Comparison of ENCODE assay signal across 18 cellular contexts in the genomic region with DNA sequence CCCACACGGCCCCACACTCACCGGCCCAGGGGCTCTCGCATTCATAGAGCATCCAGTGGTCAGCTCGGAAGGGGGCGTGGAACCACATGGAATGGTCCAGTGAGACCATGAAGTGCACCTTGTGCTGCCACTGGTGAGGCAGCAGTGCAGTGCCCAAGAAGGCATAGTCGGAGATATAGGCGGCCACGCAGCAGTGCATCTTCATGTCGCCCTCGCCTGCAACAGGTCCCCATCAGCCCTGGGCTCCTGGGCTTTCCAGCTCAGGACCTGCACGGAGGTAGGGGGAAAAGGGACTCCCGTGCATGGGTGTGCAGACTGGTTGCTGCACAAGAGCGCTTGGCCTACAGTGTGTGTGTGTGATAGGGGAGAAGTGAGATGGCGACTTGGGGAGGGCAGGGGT. TPM values are rescaled to one million over a fixed set of nuclear protein-coding genes. Genes with fewer than 3 reads are reported as not detected.
"Had no signal": no experiment of that assay in that cellular context is flagged by ENCODE, and none has a peak within 500 bp of the region (broad histone marks: within the 10 kb centered on the region; RNA-seq: fewer than 3 reads in every experiment).

No MANE protein-coding gene starts in this region.

- H3K9me3 ChIP-seq: prostate gland, tibial artery had no signal

- FAIRE-seq: TTC549 had no signal

- H3K36me3 ChIP-seq: neural progenitor cell had no signal

- H3K9ac ChIP-seq: neural progenitor cell had no signal

- ATAC-seq: effector memory CD8-positive, alpha-beta T cell; foreskin keratinocyte; stimulated activated naive B cell treated with anti-CD40 and anti-IgM and Interleukin-4, amounts not matched to agents 10 μg/mL and 1 μg/mL and 100 μg/mL, for 72 hours had no signal

- H3K4me1 Mint-ChIP-seq: neural progenitor cell had no signal

- H3K27ac ChIP-seq: foreskin keratinocyte, neural progenitor cell had no signal

- H3K27ac Mint-ChIP-seq: memory B cell; neural progenitor cell; T-helper 2 cell treated with Interferon-gamma antibody and Interleukin-4, amounts not matched to agents 5 μg/mL and 100 μg/mL, for 36 hours had no signal

- H3K4me3 ChIP-seq: neural progenitor cell, prostate gland, smooth muscle cell, tibial artery had no signal

- DNase-seq: activated CD4-positive, alpha-beta T cell treated with anti-CD3 and anti-CD28 coated beads, Interleukin-2, amount 50 U/mL, for 48 hours; activated gamma-delta T cell; effector memory CD8-positive, alpha-beta T cell; foreskin keratinocyte; head of caudate nucleus; kidney glomerular epithelial cell; naive B cell; stimulated activated CD4-positive, alpha-beta T cell treated with anti-CD3 and anti-CD28 coated beads, Interleukin-4, amount 100 ng/mL, for 4 hours; stimulated activated naive B cell treated with anti-CD40 and anti-IgM and Interleukin-4, amounts not matched to agents 10 μg/mL and 1 μg/mL and 100 μg/mL, for 72 hours; tibial artery had no signal

- H3K27me3 Mint-ChIP-seq: activated naive CD4-positive, alpha-beta T cell treated with anti-CD3 and anti-CD28 coated beads, Interleukin-2, amount 50 U/mL, for 24 hours; effector memory CD8-positive, alpha-beta T cell; memory B cell; naive B cell; stimulated activated naive B cell treated with anti-CD40 and anti-IgM and Interleukin-4, amounts not matched to agents 10 μg/mL and 1 μg/mL and 100 μg/mL, for 72 hours had no signal

- H3K4me2 ChIP-seq: neural progenitor cell, smooth muscle cell had no signal

- H3K27me3 ChIP-seq: foreskin keratinocyte, neural progenitor cell, tibial artery had no signal

- H3K4me1 ChIP-seq: foreskin keratinocyte, neural progenitor cell, prostate gland had no signal

- H2AFZ ChIP-seq: neural progenitor cell had no signal

- H3K4me3 Mint-ChIP-seq: activated naive CD4-positive, alpha-beta T cell treated with anti-CD3 and anti-CD28 coated beads, Interleukin-2, amount 50 U/mL, for 24 hours; effector memory CD8-positive, alpha-beta T cell; memory B cell; naive B cell; neural progenitor cell; stimulated activated naive B cell treated with anti-CD40 and anti-IgM and Interleukin-4, amounts not matched to agents 10 μg/mL and 1 μg/mL and 100 μg/mL, for 72 hours; T-helper 2 cell treated with Interferon-gamma antibody and Interleukin-4, amounts not matched to agents 5 μg/mL and 100 μg/mL, for 36 hours had no signal

- H3K9me3 Mint-ChIP-seq: activated naive CD4-positive, alpha-beta T cell treated with anti-CD3 and anti-CD28 coated beads, Interleukin-2, amount 50 U/mL, for 24 hours; effector memory CD8-positive, alpha-beta T cell; memory B cell; naive B cell; neural progenitor cell; stimulated activated naive B cell treated with anti-CD40 and anti-IgM and Interleukin-4, amounts not matched to agents 10 μg/mL and 1 μg/mL and 100 μg/mL, for 72 hours; T-helper 2 cell treated with Interferon-gamma antibody and Interleukin-4, amounts not matched to agents 5 μg/mL and 100 μg/mL, for 36 hours had no signal

RNA-seq across cellular contexts. Expression of a gene that starts 16.4 kb away (rescaled TPM):
- total RNA-seq: dermis microvascular lymphatic vessel endothelial cell, foreskin keratinocyte had no signal
